ENCODE assay signal across 13 cellular contexts in the genomic region with DNA sequence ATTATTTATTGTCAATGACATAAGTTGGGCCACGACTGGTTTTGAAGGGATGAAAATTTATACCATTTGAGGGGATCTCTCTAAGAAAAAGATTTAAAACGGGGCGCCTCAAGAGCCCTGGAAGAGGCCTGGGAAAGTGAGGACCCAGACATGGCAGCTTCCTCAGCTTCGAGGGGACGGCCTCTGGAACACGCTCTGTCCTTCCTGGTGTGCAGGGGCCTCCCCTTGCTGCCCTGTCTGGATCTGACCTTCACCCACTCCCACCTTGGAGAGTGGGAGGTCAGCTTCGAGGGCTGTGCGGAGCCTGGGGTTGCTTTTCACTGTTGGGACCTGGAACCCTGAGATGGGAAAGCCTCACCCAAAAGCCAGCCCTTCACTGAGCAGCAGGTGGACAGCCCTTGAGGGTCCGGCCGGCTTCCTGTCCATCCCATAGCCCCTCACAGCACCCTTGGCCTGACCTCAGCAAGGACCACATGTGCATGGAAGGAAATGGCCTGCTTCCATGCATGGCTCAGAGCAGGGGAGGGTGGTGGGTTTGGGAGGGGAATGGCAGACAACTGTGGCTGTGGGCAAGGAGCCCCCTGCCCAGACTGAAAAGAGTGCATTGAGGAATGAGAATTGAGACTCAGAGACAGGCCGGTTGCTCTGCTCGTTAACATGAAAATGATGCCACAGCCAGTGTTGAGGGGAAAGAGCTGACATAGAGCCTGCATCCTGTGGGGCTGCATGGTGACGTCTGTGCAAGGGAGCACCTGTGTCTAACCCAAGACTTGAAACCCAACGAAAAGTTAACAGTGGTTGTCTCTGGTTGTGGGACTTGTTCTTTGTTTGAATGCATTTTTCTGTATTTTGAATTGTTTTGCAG. TPM values are rescaled to one million over a fixed set of nuclear protein-coding genes. Genes with fewer than 3 reads are reported as not detected.
DNase-seq lines count a peak whose midpoint lies in the region; ATAC-seq lines count a peak whose summit lies in the region.
"Had no signal": no experiment of that assay in that cellular context is flagged by ENCODE, and none has a peak within 500 bp of the region (broad histone marks: within the 10 kb centered on the region; RNA-seq: fewer than 3 reads in every experiment).

No MANE protein-coding gene starts in this region.

- ATAC-seq in GM21528 (IDR thresholded peaks at IDR 0.05; ENCODE audit: low FRiP score, unreplicated experiment) (no peak), GM21447 (IDR thresholded peaks at IDR 0.05; ENCODE audit: unreplicated experiment) (no peak)

- H3K9me3 ChIP-seq in effector memory CD4-positive, alpha-beta T cell (ENCODE audit: control insufficient read depth, low read length), result no peaks in the 10 kb centered on the region

- no peak overlapping the region for H3K4me3 ChIP-seq in effector memory CD4-positive, alpha-beta T cell (ENCODE audit: insufficient read depth, low read depth, low read length, poor library complexity, severe bottlenecking)

- no peaks in the 10 kb centered on the region for H3K27me3 Mint-ChIP-seq in T-helper 2 cell treated with Interferon-gamma antibody and Interleukin-4, amounts not matched to agents 5 μg/mL and 100 μg/mL, for 36 hours (ENCODE audit: low read depth)
- H3K27me3 Mint-ChIP-seq: stimulated activated naive CD8-positive, alpha-beta T cell treated with anti-CD3 and anti-CD28 coated beads, Interleukin-15, Interleukin-2, amounts not matched to agents 100 ng/mL and 50 ng/mL, for 24 hours had no signal

- H3K9me3 Mint-ChIP-seq in T-helper 2 cell treated with Interferon-gamma antibody and Interleukin-4, amounts not matched to agents 5 μg/mL and 100 μg/mL, for 36 hours, result no peaks in the 10 kb centered on the region
- H3K9me3 Mint-ChIP-seq: immature natural killer cell; stimulated activated naive CD8-positive, alpha-beta T cell treated with anti-CD3 and anti-CD28 coated beads, Interleukin-15, Interleukin-2, amounts not matched to agents 100 ng/mL and 50 ng/mL, for 24 hours had no signal

- peaks cover 23% of the 10 kb centered on the region for H3K4me1 ChIP-seq in effector memory CD4-positive, alpha-beta T cell (ENCODE audit: control insufficient read depth, insufficient read depth, low read length, poor library complexity, severe bottlenecking)

- H3K27ac ChIP-seq in effector memory CD4-positive, alpha-beta T cell (ENCODE audit: insufficient read depth, low read length, poor library complexity, severe bottlenecking), result no peak overlapping the region

- no peaks in the 10 kb centered on the region for H3K36me3 Mint-ChIP-seq in T-helper 2 cell treated with Interferon-gamma antibody and Interleukin-4, amounts not matched to agents 5 μg/mL and 100 μg/mL, for 36 hours (ENCODE audit: low read depth)
- H3K36me3 Mint-ChIP-seq: immature natural killer cell had no signal

- H3K27ac Mint-ChIP-seq in T-helper 2 cell treated with Interferon-gamma antibody and Interleukin-4, amounts not matched to agents 5 μg/mL and 100 μg/mL, for 36 hours, result peak overlapping the region; percentile 15

- H3K27me3 ChIP-seq in effector memory CD4-positive, alpha-beta T cell (replicated peaks; ENCODE audit: control insufficient read depth, insufficient read depth, low read length, poor library complexity, severe bottlenecking), result no peaks in the 10 kb centered on the region

- peaks cover 18% of the 10 kb centered on the region for H3K4me1 Mint-ChIP-seq in T-helper 2 cell treated with Interferon-gamma antibody and Interleukin-4, amounts not matched to agents 5 μg/mL and 100 μg/mL, for 36 hours (ENCODE audit: low read depth)

- no peak overlapping the region for H3K4me3 Mint-ChIP-seq in T-helper 2 cell treated with Interferon-gamma antibody and Interleukin-4, amounts not matched to agents 5 μg/mL and 100 μg/mL, for 36 hours

- peak; percentile 12 for DNase-seq in stimulated activated CD4-positive, alpha-beta T cell treated with anti-CD3 and anti-CD28 coated beads, Interleukin-2, amount 100 ng/mL, for 4 hours (ENCODE audit: low read depth)
- DNase-seq in stimulated activated CD4-positive, alpha-beta T cell treated with anti-CD3 and anti-CD28 coated beads, Interleukin-4, amount 100 ng/mL, for 1 hour, result no peak
- no peak for DNase-seq in T-helper 2 cell treated with Interferon-gamma antibody and Interleukin-4, amounts not matched to agents 5 μg/mL and 100 μg/mL, for 36 hours (ENCODE audit: low spot score)
- DNase-seq in effector memory CD4-positive, alpha-beta T cell, result peak in 2 of 3 donors; percentile 5 to 18
- DNase-seq in ureter (ENCODE audit: low spot score), result peak; percentile 35
- DNase-seq in SW480 (ENCODE audit: low spot score), result no peak
- DNase-seq: foreskin fibroblast, NCI-H2171 treated with DMSO at 0.1 percent for 48 hours had no signal

- H3K36me3 ChIP-seq in effector memory CD4-positive, alpha-beta T cell (ENCODE audit: control insufficient read depth, insufficient read depth, low read length), result no peaks in the 10 kb centered on the region

RNA-seq across cellular contexts. Expression of gene FBLN7, which starts 16.3 kb away (rescaled TPM):
- total RNA-seq in ureter, result 8.9 TPM
- total RNA-seq: Daoy had no signal

Comparison
In these comparisons a context has a peak if more than half of its experiments do, and no peak if none do; other contexts are left out.
1. DNase-seq: peak in stimulated activated CD4-positive, alpha-beta T cell treated with anti-CD3 and anti-CD28 coated beads, Interleukin-2, amount 100 ng/mL, for 4 hours (single experiment), effector memory CD4-positive, alpha-beta T cell (2 of 3) and ureter (single experiment); none in stimulated activated CD4-positive, alpha-beta T cell treated with anti-CD3 and anti-CD28 coated beads, Interleukin-4, amount 100 ng/mL, for 1 hour (single experiment), T-helper 2 cell treated with Interferon-gamma antibody and Interleukin-4, amounts not matched to agents 5 μg/mL and 100 μg/mL, for 36 hours (single experiment) and SW480 (single experiment).